Comparison of ENCODE assay signal across 25 cellular contexts in genomic region chr3:170207717-170208116, GRCh38.
"Had no signal": no experiment of that assay in that cellular context is flagged by ENCODE, and none has a peak within 500 bp of the region (broad histone marks: within the 10 kb centered on the region; RNA-seq: fewer than 3 reads in every experiment).

No MANE protein-coding gene starts in this region.

- DNase-seq: activated B cell treated with CpG ODN at 0.5 μM for 24 hours; activated CD4-positive, alpha-beta T cell treated with anti-CD3 and anti-CD28 coated beads for 1 hour; activated CD4-positive, alpha-beta T cell treated with anti-CD3 and anti-CD28 coated beads, Interleukin-2, amount 10 ng/mL, durations not matched to agents 24 days and 14 days; activated CD4-positive, alpha-beta T cell treated with anti-CD3 and anti-CD28 coated beads, Interleukin-2, amount 50 U/mL, for 48 hours; activated CD8-positive, alpha-beta memory T cell treated with anti-CD3 and anti-CD28 coated beads, Interleukin-2, amount 10 ng/mL, durations not matched to agents 7 days and 5 days; activated effector memory CD4-positive, alpha-beta T cell treated with anti-CD3 and anti-CD28 coated beads, Interleukin-2, amount 50 U/mL, for 16 hours; activated naive CD4-positive, alpha-beta T cell treated with anti-CD3 and anti-CD28 coated beads for 36 hours; activated T-cell treated with anti-CD3 and anti-CD28 coated beads, Interleukin-2, amount 50 U/mL, for 4 hours; aorta; MV-4-11; NCI-H1092 treated with DMSO at 0.1 percent for 48 hours; NCI-H1417 treated with DMSO at 0.1 percent for 48 hours; NCI-H1694; NCI-H2029; NCI-H510A treated with DMSO at 0.1 percent for 48 hours; NCI-H69; OCI-M1; Peyer's patch; Right ventricle myocardium superior; SJCRH30; SK-N-SH had no signal

- H3K9me3 Mint-ChIP-seq: activated B cell treated with CpG ODN at 0.5 μM for 24 hours; activated naive CD4-positive, alpha-beta T cell treated with anti-CD3 and anti-CD28 coated beads for 36 hours; activated T-cell treated with anti-CD3 and anti-CD28 coated beads, Interleukin-2, amount 50 U/mL, for 4 hours; central memory CD8-positive, alpha-beta T cell; T-helper 1 cell treated with Interleukin-12 subunit alpha and Interleukin-12 subunit beta and Interleukin-4 antibody, amounts not matched to agents 30 μg/mL and 1 μg/mL, for 36 hours had no signal

- H3K4me3 ChIP-seq: Peyer's patch, SJCRH30 had no signal

- H3K27ac ChIP-seq: Peyer's patch, RWPE1, SJCRH30 had no signal

- ATAC-seq: activated CD8-positive, alpha-beta memory T cell treated with anti-CD3 and anti-CD28 coated beads, Interleukin-2, amount 10 ng/mL, durations not matched to agents 7 days and 5 days; activated T-cell treated with anti-CD3 and anti-CD28 coated beads, Interleukin-2, amount 50 U/mL, for 4 hours had no signal

- H3K27ac Mint-ChIP-seq: activated B cell treated with CpG ODN at 0.5 μM for 24 hours; activated CD4-positive, alpha-beta T cell treated with anti-CD3 and anti-CD28 coated beads, Interleukin-2, amount 10 ng/mL, durations not matched to agents 24 days and 14 days; activated CD8-positive, alpha-beta memory T cell treated with anti-CD3 and anti-CD28 coated beads, Interleukin-2, amount 10 ng/mL, durations not matched to agents 7 days and 5 days; activated naive CD4-positive, alpha-beta T cell treated with anti-CD3 and anti-CD28 coated beads for 36 hours; activated naive CD8-positive, alpha-beta T cell; T-helper 1 cell treated with Interleukin-12 subunit alpha and Interleukin-12 subunit beta and Interleukin-4 antibody, amounts not matched to agents 30 μg/mL and 1 μg/mL, for 36 hours had no signal

- H3K27me3 ChIP-seq: Peyer's patch, SJCRH30 had no signal

- H3K36me3 ChIP-seq: Peyer's patch, SJCRH30 had no signal

- H3K4me1 Mint-ChIP-seq: activated B cell treated with CpG ODN at 0.5 μM for 24 hours; activated CD8-positive, alpha-beta memory T cell treated with anti-CD3 and anti-CD28 coated beads, Interleukin-2, amount 10 ng/mL, durations not matched to agents 7 days and 5 days; central memory CD8-positive, alpha-beta T cell had no signal

- H3K9ac ChIP-seq: SK-N-SH had no signal

- H3K4me3 Mint-ChIP-seq: activated B cell treated with CpG ODN at 0.5 μM for 24 hours; activated CD4-positive, alpha-beta T cell treated with anti-CD3 and anti-CD28 coated beads, Interleukin-2, amount 10 ng/mL, durations not matched to agents 24 days and 14 days; activated CD8-positive, alpha-beta memory T cell treated with anti-CD3 and anti-CD28 coated beads, Interleukin-2, amount 10 ng/mL, durations not matched to agents 7 days and 5 days; activated naive CD4-positive, alpha-beta T cell treated with anti-CD3 and anti-CD28 coated beads for 36 hours; activated naive CD8-positive, alpha-beta T cell; activated T-cell treated with anti-CD3 and anti-CD28 coated beads, Interleukin-2, amount 50 U/mL, for 4 hours; central memory CD8-positive, alpha-beta T cell; T-helper 1 cell treated with Interleukin-12 subunit alpha and Interleukin-12 subunit beta and Interleukin-4 antibody, amounts not matched to agents 30 μg/mL and 1 μg/mL, for 36 hours had no signal

- H3K4me1 ChIP-seq: Peyer's patch, SJCRH30 had no signal

- H3K9me3 ChIP-seq: Peyer's patch, SJCRH30, SK-N-SH had no signal
